Comparison of ENCODE assay signal across 19 cellular contexts in genomic region chr20:56360899-56361199, GRCh38. TPM values are rescaled to one million over a fixed set of nuclear protein-coding genes. Genes with fewer than 3 reads are reported as not detected.
DNase-seq lines count a peak whose midpoint lies in the region; ATAC-seq, FAIRE-seq and TF ChIP-seq lines count a peak whose summit lies in the region.
"Had no signal": no experiment of that assay in that cellular context is flagged by ENCODE, and none has a peak within 500 bp of the region (broad histone marks: within the 10 kb centered on the region; RNA-seq: fewer than 3 reads in every experiment).

No MANE protein-coding gene starts in this region.

- H3K4me3 ChIP-seq in CD4-positive, CD25-positive, alpha-beta regulatory T cell (ENCODE audit: low read depth, low read length): no peak overlapping the region
- H3K4me3 ChIP-seq in HFF-Myc (replicated peaks; ENCODE audit: low read depth, low read length) (peak overlapping the region; percentile 64), K562 (peak overlapping the region; percentile 81)

- H3K79me2 ChIP-seq in K562 (ENCODE audit: control insufficient read depth, insufficient read depth, low read length): peaks cover 61% of the 10 kb centered on the region

- no peak overlapping the region for H3K27ac Mint-ChIP-seq in CD4-positive, CD25-positive, alpha-beta regulatory T cell
- peak overlapping the region in 1 of 6 donors; percentile 19 for H3K27ac Mint-ChIP-seq in naive B cell

- POLR2A ChIA-PET in K562 (lab: Yijun Ruan, JAX): interaction anchor here (0.7 to 1.6 kb wide), 3 partner anchors 8 to 1266 kb away, joined by 3 to 5 read pairs (median 3); no protein-coding TSS in a partner anchor

- no peaks in the 10 kb centered on the region for H3K9me1 ChIP-seq in K562 (ENCODE audit: control insufficient read depth, insufficient read depth, low read length)

- DNase-seq in CD4-positive, CD25-positive, alpha-beta regulatory T cell: no peak
- DNase-seq in HFF-Myc (ENCODE audit: extremely low read depth, low read depth): no peak
- DNase-seq in K562 (ENCODE audit: extremely low read depth in 1 of 4, low spot score in 3 of 4): peak in 1 of 4 experiments; percentile 50
- DNase-seq in naive B cell: no peak
- DNase-seq in omental fat pad (ENCODE audit: low spot score): no peak
- DNase-seq in SHP77 treated with DMSO at 0.1 percent for 48 hours (lab: John Stamatoyannopoulos, UW): no peak
- DNase-seq: BE2C; esophagus squamous epithelium; NCI-H510A; stimulated activated CD4-positive, alpha-beta T cell treated with anti-CD3 and anti-CD28 coated beads, Interleukin-4, amount 100 ng/mL, for 24 hours; stimulated activated naive CD4-positive, alpha-beta T cell treated with Interleukin-2 at 50 U/mL for 16 hours had no signal

- no peaks in the 10 kb centered on the region for H4K20me1 ChIP-seq in K562 (replicated peaks; ENCODE audit: control insufficient read depth, insufficient read depth, low read length)

- peaks cover 8% of the 10 kb centered on the region for H3K36me3 Mint-ChIP-seq in CD4-positive, CD25-positive, alpha-beta regulatory T cell
- no peaks in the 10 kb centered on the region for H3K36me3 Mint-ChIP-seq in naive B cell
- H3K36me3 Mint-ChIP-seq: activated naive CD8-positive, alpha-beta T cell had no signal

- no peak for FAIRE-seq in K562 (lab: Jason Lieb, UNC)
- FAIRE-seq: colon, G401.6 had no signal

- H3K9me3 ChIP-seq in CD4-positive, CD25-positive, alpha-beta regulatory T cell (ENCODE audit: control insufficient read depth in 2 of 2, low read length in 2 of 2): no peaks in the 10 kb centered on the region
- no peaks in the 10 kb centered on the region for H3K9me3 ChIP-seq in K562 (replicated peaks; ENCODE audit: control insufficient read depth, insufficient read depth, low read depth, low read length)
- H3K9me3 ChIP-seq: BE2C, esophagus squamous epithelium had no signal

- H3K27me3 ChIP-seq in CD4-positive, CD25-positive, alpha-beta regulatory T cell (ENCODE audit: control insufficient read depth, insufficient read depth, low read length): no peaks in the 10 kb centered on the region
- H3K27me3 ChIP-seq in K562 (ENCODE audit: control insufficient read depth in 2 of 2, insufficient read depth in 2 of 2, low read length in 2 of 2): no peaks in the 10 kb centered on the region
- H3K27me3 ChIP-seq: BE2C, esophagus squamous epithelium had no signal

- peaks cover 9% of the 10 kb centered on the region for H3K4me1 ChIP-seq in CD4-positive, CD25-positive, alpha-beta regulatory T cell (ENCODE audit: control insufficient read depth, insufficient read depth, low read length, poor library complexity, severe bottlenecking)
- peaks cover 37 to 56% of the 10 kb centered on the region in 2 experiments for H3K4me1 ChIP-seq in K562 (replicated peaks in 1 of 2; ENCODE audit: control insufficient read depth in 2 of 2, insufficient read depth in 2 of 2, low read length in 2 of 2)
- H3K4me1 ChIP-seq: BE2C had no signal

- no peaks in the 10 kb centered on the region for H3K9me3 Mint-ChIP-seq in CD4-positive, CD25-positive, alpha-beta regulatory T cell
- peaks cover 0 to 2% (median 0%) of the 10 kb centered on the region in 7 donors for H3K9me3 Mint-ChIP-seq in naive B cell
- H3K9me3 Mint-ChIP-seq: memory B cell had no signal

- no peak for TF ChIP-seq RAD21 in K562 (CRISPR knock-in tag; conservative IDR thresholded peaks at IDR 0.05 in 1 of 2, IDR thresholded peaks at IDR 0.05 in 1 of 2)

- no peak for TF ChIP-seq EP300 in K562 (IDR thresholded peaks at IDR 0.05; ENCODE audit: low read length)

- intact Hi-C loops in K562 (cut with micrococcal nuclease): no loop called here

- peaks cover 5 to 32% (median 22%) of the 10 kb centered on the region in 4 donors for H3K4me1 Mint-ChIP-seq in CD4-positive, CD25-positive, alpha-beta regulatory T cell
- peaks cover 8 to 18% (median 9%) of the 10 kb centered on the region in 3 donors for H3K4me1 Mint-ChIP-seq in naive B cell

- H3K27me3 Mint-ChIP-seq in CD4-positive, CD25-positive, alpha-beta regulatory T cell: no peaks in the 10 kb centered on the region
- H3K27me3 Mint-ChIP-seq in naive B cell: no peaks in the 10 kb centered on the region
- H3K27me3 Mint-ChIP-seq: activated naive CD8-positive, alpha-beta T cell; memory B cell had no signal

- H2AFZ ChIP-seq in K562 (ENCODE audit: low read depth, low read length): no peak overlapping the region

- in situ Hi-C loops in K562 (cut with MboI): loop anchor here (25.0 kb wide), 1 partner anchor 1274 kb away; no protein-coding TSS in a partner anchor

- peaks cover 8% of the 10 kb centered on the region for H3K36me3 ChIP-seq in CD4-positive, CD25-positive, alpha-beta regulatory T cell (ENCODE audit: control insufficient read depth, insufficient read depth, low read length)
- peaks cover 31% of the 10 kb centered on the region for H3K36me3 ChIP-seq in K562 (ENCODE audit: control insufficient read depth, insufficient read depth, low read length)
- H3K36me3 ChIP-seq: BE2C had no signal

- no peak overlapping the region for H3K27ac ChIP-seq in CD4-positive, CD25-positive, alpha-beta regulatory T cell (ENCODE audit: insufficient read depth, low read length, poor library complexity, severe bottlenecking)
- peak overlapping the region; percentile 81 for H3K27ac ChIP-seq in K562 (ENCODE audit: extremely low read depth, low read depth, low read length)

- H3K4me3 Mint-ChIP-seq in CD4-positive, CD25-positive, alpha-beta regulatory T cell: peak overlapping the region; percentile 49 to 89 (median 75)
- H3K4me3 Mint-ChIP-seq in naive B cell: peak overlapping the region in 6 of 8 donors; percentile 22 to 90 (median 72)

- TF ChIP-seq POLR2A in K562 (conservative IDR thresholded peaks at IDR 0.05): no peak

- no peak for ATAC-seq in CD4-positive, CD25-positive, alpha-beta regulatory T cell (ENCODE audit: low read depth in 2 of 2)
- ATAC-seq in K562 (no peak; the same call in 2 of the 3 replicates), naive B cell (ENCODE audit: low read depth in 2 of 2) (no peak), HG03432 (IDR thresholded peaks at IDR 0.05; ENCODE audit: unreplicated experiment) (no peak), omental fat pad (ENCODE audit: low FRiP score) (no peak), GM18858 (IDR thresholded peaks at IDR 0.05; ENCODE audit: unreplicated experiment) (no peak)
- ATAC-seq: HCT116 had no signal

- no TSS peak for BruUV-seq in K562 (replicated peaks; lab: Mats Ljungman, UMichigan)

- CTCF ChIA-PET in K562 (lab: Yijun Ruan, JAX; ENCODE audit: low intra/inter-chr PET ratio): interaction anchor here (0.6 kb wide), 1 partner anchor 14 kb away, joined by 3 read pairs; no protein-coding TSS in a partner anchor

- TF ChIP-seq CTCF in HFF-Myc (IDR thresholded peaks at IDR 0.05; ENCODE audit: low read depth, low read length, missing control alignments) (no peak), K562 (IDR thresholded peaks at IDR 0.05 in 2 of 3, conservative IDR thresholded peaks at IDR 0.05 in 1 of 3; ENCODE audit: insufficient read depth in 2 of 3, low read depth in 1 of 3, low read length in 3 of 3) (no peak), omental fat pad (IDR thresholded peaks at IDR 0.05) (no peak)

- H3K9ac ChIP-seq in K562 (ENCODE audit: insufficient read depth in 1 of 2, low read depth in 2 of 2, low read length in 2 of 2): peak overlapping the region; percentile 81 to 90

- H3K4me2 ChIP-seq in K562 (ENCODE audit: insufficient read depth, low read length): peak overlapping the region; percentile 90

- 9% methylated on average over 8 of the region's 8 CpGs for WGBS in K562 (ENCODE audit: insufficient coverage, low coverage, missing lambda C conversion rate)

RNA-seq across cellular contexts. Expression of gene FAM210B, which starts 2.1 kb away (rescaled TPM):
- total RNA-seq in CD4-positive, CD25-positive, alpha-beta regulatory T cell: 14.8 TPM
- polyA plus RNA-seq in CD4-positive, CD25-positive, alpha-beta regulatory T cell: 10 to 100 TPM; 33.0 to 40.3 (median 35.6) TPM
- 34.2 and 45.4 TPM in 2 replicates for total RNA-seq in K562 (2011; cell fraction: chromatin; rRNA removed; ENCODE audit: low replicate concordance)
- total RNA-seq in K562 (2011; cell fraction: nucleolus; rRNA removed): 42.5 and 44.3 TPM in 2 replicates
- 54.1 and 75.7 TPM in 2 replicates for total RNA-seq in K562 (2011; cell fraction: nucleoplasm; rRNA removed)
- 42.1 and 45.8 TPM in 2 replicates for total RNA-seq in K562 (2014; rRNA removed)
- total RNA-seq in K562 (2014; rRNA removed; fragmentation: Illumina TruSeq; extraction: Trizol): 58.1 and 61.2 TPM in 2 replicates
- total RNA-seq in K562 (2015; rRNA removed; fragmentation: Illumina TruSeq; extraction: Trizol): 37.5 and 39.0 TPM in 2 replicates
- total RNA-seq in K562 (2021): 47.6 and 53.9 TPM in 2 replicates
- polyA plus RNA-seq in K562 (2011; rRNA removed): 69.9 and 87.3 TPM in 2 replicates
- polyA plus RNA-seq in K562 (2011; cell fraction: cytosol; rRNA removed): 37.8 and 50.3 TPM in 2 replicates
- 22.8 and 26.7 TPM in 2 replicates for polyA plus RNA-seq in K562 (2011; cell fraction: nucleus; rRNA removed)
- polyA plus RNA-seq in K562 (2012): 44.3 and 72.0 TPM in 2 replicates
- polyA plus RNA-seq in K562 (2014; fragmentation: Illumina TruSeq; extraction: Trizol): 69.3 and 83.3 TPM in 2 replicates
- 10 to 100 TPM; 12.1 to 21.4 TPM for polyA plus RNA-seq in K562 (2014; fragmentation: Nextera tagmentation; extraction: Ambion mirVana)
- 56.0 and 60.7 TPM in 2 replicates for polyA plus RNA-seq in K562 (2014; rRNA removed)
- 46.0 and 53.8 TPM in 2 replicates for polyA minus RNA-seq in K562 (2011; rRNA and poly(A)+ RNA removed)
- 20.9 and 25.4 TPM in 2 replicates for polyA minus RNA-seq in K562 (2011; cell fraction: cytosol; rRNA and poly(A)+ RNA removed)
- 19.5 and 23.7 TPM in 2 replicates for polyA minus RNA-seq in K562 (2011; cell fraction: nucleus; rRNA and poly(A)+ RNA removed)
- 10 to 100 TPM; 10.5 to 25.6 (median 13.6) TPM for polyA plus RNA-seq in naive B cell (ENCODE audit: low read depth in 6 of 6)
- 10 to 100 TPM; 29.2 to 58.6 (median 39.3) TPM for total RNA-seq in omental fat pad

RNA-seq across cellular contexts. Expression of gene AURKA, which starts 31.2 kb away (rescaled TPM):
- total RNA-seq in CD4-positive, CD25-positive, alpha-beta regulatory T cell: 3.6 TPM
- 1 to 10 TPM; 2.1 to 4.2 (median 3.5) TPM for polyA plus RNA-seq in CD4-positive, CD25-positive, alpha-beta regulatory T cell
- total RNA-seq in K562 (2011; cell fraction: chromatin; rRNA removed; ENCODE audit: low replicate concordance): 35.2 and 46.4 TPM in 2 replicates
- 29.4 and 33.6 TPM in 2 replicates for total RNA-seq in K562 (2011; cell fraction: nucleolus; rRNA removed)
- total RNA-seq in K562 (2011; cell fraction: nucleoplasm; rRNA removed): 34.9 and 36.8 TPM in 2 replicates
- total RNA-seq in K562 (2014; rRNA removed): 72.7 and 78.4 TPM in 2 replicates
- total RNA-seq in K562 (2014; rRNA removed; fragmentation: Illumina TruSeq; extraction: Trizol): 113 and 126 TPM in 2 replicates
- 102 and 105 TPM in 2 replicates for total RNA-seq in K562 (2015; rRNA removed; fragmentation: Illumina TruSeq; extraction: Trizol)
- total RNA-seq in K562 (2021): 97.4 and 101 TPM in 2 replicates
- polyA plus RNA-seq in K562 (2011; rRNA removed): 112 and 148 TPM in 2 replicates
- polyA plus RNA-seq in K562 (2011; cell fraction: cytosol; rRNA removed): 82.8 and 98.1 TPM in 2 replicates
- 52.9 and 65.0 TPM in 2 replicates for polyA plus RNA-seq in K562 (2011; cell fraction: nucleus; rRNA removed)
- polyA plus RNA-seq in K562 (2012): 70.5 and 75.3 TPM in 2 replicates
- polyA plus RNA-seq in K562 (2014; fragmentation: Illumina TruSeq; extraction: Trizol): 128 and 162 TPM in 2 replicates
- polyA plus RNA-seq in K562 (2014; fragmentation: Nextera tagmentation; extraction: Ambion mirVana): 100 to 1,000 TPM; 130 to 153 TPM
- polyA plus RNA-seq in K562 (2014; rRNA removed): 105 and 106 TPM in 2 replicates
- polyA minus RNA-seq in K562 (2011; rRNA and poly(A)+ RNA removed): 99.4 and 104 TPM in 2 replicates
- 43.0 and 57.1 TPM in 2 replicates for polyA minus RNA-seq in K562 (2011; cell fraction: cytosol; rRNA and poly(A)+ RNA removed)
- 16.3 and 31.1 TPM in 2 replicates for polyA minus RNA-seq in K562 (2011; cell fraction: nucleus; rRNA and poly(A)+ RNA removed)
- polyA plus RNA-seq in naive B cell (ENCODE audit: low read depth in 6 of 6): 1 to 10 TPM in 2 of 6 donors, under 1 TPM in 3, not detected in 1; 0.13 to 1.6 (median 0.96) TPM
- 1 to 10 TPM in 3 of 4 donors, under 1 TPM in 1; 0.95 to 4.1 (median 2.5) TPM for total RNA-seq in omental fat pad

RNA-seq across cellular contexts. Expression of gene CSTF1, which starts 31.6 kb away (rescaled TPM):
- total RNA-seq in CD4-positive, CD25-positive, alpha-beta regulatory T cell: 24.5 TPM
- 10 to 100 TPM; 48.8 to 61.7 (median 56.4) TPM for polyA plus RNA-seq in CD4-positive, CD25-positive, alpha-beta regulatory T cell
- 81.3 and 104 TPM in 2 replicates for total RNA-seq in K562 (2011; cell fraction: chromatin; rRNA removed; ENCODE audit: low replicate concordance)
- total RNA-seq in K562 (2011; cell fraction: nucleolus; rRNA removed): 51.9 and 54.7 TPM in 2 replicates
- 67.5 and 68.8 TPM in 2 replicates for total RNA-seq in K562 (2011; cell fraction: nucleoplasm; rRNA removed)
- total RNA-seq in K562 (2014; rRNA removed) (30.8 and 36.3 TPM in 2 replicates), K562 (2014; rRNA removed; fragmentation: Illumina TruSeq; extraction: Trizol) (53.4 and 55.2 TPM in 2 replicates), K562 (2015; rRNA removed; fragmentation: Illumina TruSeq; extraction: Trizol) (43.7 and 45.6 TPM in 2 replicates), K562 (2021) (44.4 and 48.9 TPM in 2 replicates), omental fat pad (10 to 100 TPM; 20.8 to 26.8 (median 22.0) TPM)
- polyA plus RNA-seq in K562 (2011; rRNA removed) (76.6 and 92.5 TPM in 2 replicates), K562 (2014; fragmentation: Illumina TruSeq; extraction: Trizol) (48.1 and 56.6 TPM in 2 replicates), K562 (2014; fragmentation: Nextera tagmentation; extraction: Ambion mirVana) (100 to 1,000 TPM in 1 of 2 experiments, 10 to 100 TPM in 1; 74.1 to 110 TPM), K562 (2014; rRNA removed) (33.5 and 40.7 TPM in 2 replicates), naive B cell (ENCODE audit: low read depth in 6 of 6) (10 to 100 TPM; 23.6 to 38.0 (median 26.5) TPM)
- polyA plus RNA-seq in K562 (2011; cell fraction: cytosol; rRNA removed): 77.7 and 92.2 TPM in 2 replicates
- 81.7 and 87.2 TPM in 2 replicates for polyA plus RNA-seq in K562 (2011; cell fraction: nucleus; rRNA removed)
- 31.3 and 43.1 TPM in 2 replicates for polyA plus RNA-seq in K562 (2012)
- 157 and 159 TPM in 2 replicates for polyA minus RNA-seq in K562 (2011; rRNA and poly(A)+ RNA removed)
- polyA minus RNA-seq in K562 (2011; cell fraction: cytosol; rRNA and poly(A)+ RNA removed): 48.8 and 68.1 TPM in 2 replicates
- polyA minus RNA-seq in K562 (2011; cell fraction: nucleus; rRNA and poly(A)+ RNA removed): 30.7 and 57.5 TPM in 2 replicates

RNA-seq across cellular contexts. Expression of gene CASS4, which starts 51.2 kb away (rescaled TPM):
- total RNA-seq in CD4-positive, CD25-positive, alpha-beta regulatory T cell: 9.8 TPM
- polyA plus RNA-seq in CD4-positive, CD25-positive, alpha-beta regulatory T cell: 1 to 10 TPM in 3 of 4 donors, under 1 TPM in 1; 0.96 to 4.0 (median 2.9) TPM
- 63.3 and 67.4 TPM in 2 replicates for total RNA-seq in K562 (2011; cell fraction: chromatin; rRNA removed; ENCODE audit: low replicate concordance)
- total RNA-seq in K562 (2011; cell fraction: nucleolus; rRNA removed): 45.1 and 50.9 TPM in 2 replicates
- total RNA-seq in K562 (2011; cell fraction: nucleoplasm; rRNA removed): 43.0 and 48.2 TPM in 2 replicates
- total RNA-seq in K562 (2014; rRNA removed) (26.7 and 27.1 TPM in 2 replicates), K562 (2014; rRNA removed; fragmentation: Illumina TruSeq; extraction: Trizol) (23.4 and 29.3 TPM in 2 replicates), K562 (2015; rRNA removed; fragmentation: Illumina TruSeq; extraction: Trizol) (25.3 and 25.6 TPM in 2 replicates), K562 (2021) (27.8 and 36.8 TPM in 2 replicates), omental fat pad (10 to 100 TPM in 1 of 4 donors, 1 to 10 TPM in 3; 3.5 to 10.6 (median 6.0) TPM)
- polyA plus RNA-seq in K562 (2011; rRNA removed) (53.2 and 53.8 TPM in 2 replicates), K562 (2014; fragmentation: Illumina TruSeq; extraction: Trizol) (35.3 and 41.6 TPM in 2 replicates), K562 (2014; fragmentation: Nextera tagmentation; extraction: Ambion mirVana) (1 to 10 TPM; 8.1 to 8.8 TPM), K562 (2014; rRNA removed) (21.7 and 30.0 TPM in 2 replicates), naive B cell (ENCODE audit: low read depth in 6 of 6) (under 1 TPM in 4 of 6 donors, not detected in 2; 0.20 to 0.46 (median 0.28) TPM)
- 52.4 and 52.9 TPM in 2 replicates for polyA plus RNA-seq in K562 (2011; cell fraction: cytosol; rRNA removed)
- 28.9 and 33.6 TPM in 2 replicates for polyA plus RNA-seq in K562 (2011; cell fraction: nucleus; rRNA removed)
- 18.6 and 19.4 TPM in 2 replicates for polyA plus RNA-seq in K562 (2012)
- polyA minus RNA-seq in K562 (2011; rRNA and poly(A)+ RNA removed): 56.7 and 57.5 TPM in 2 replicates
- polyA minus RNA-seq in K562 (2011; cell fraction: cytosol; rRNA and poly(A)+ RNA removed): 39.3 and 40.1 TPM in 2 replicates
- polyA minus RNA-seq in K562 (2011; cell fraction: nucleus; rRNA and poly(A)+ RNA removed): 26.0 and 37.0 TPM in 2 replicates
- total RNA-seq: HT1080 had no signal
